Comparison of ENCODE assay signal across 17 cellular contexts in genomic region chr19:29640231-29640630, GRCh38. TPM values are rescaled to one million over a fixed set of nuclear protein-coding genes. Genes with fewer than 3 reads are reported as not detected.
"Had no signal": no experiment of that assay in that cellular context is flagged by ENCODE, and none has a peak within 500 bp of the region (broad histone marks: within the 10 kb centered on the region; RNA-seq: fewer than 3 reads in every experiment).

No MANE protein-coding gene starts in this region.

- H3K36me3 ChIP-seq: right atrium auricular region, sigmoid colon, thyroid gland, vagina had no signal

- H3K36me3 Mint-ChIP-seq: naive thymus-derived CD4-positive, alpha-beta T cell; type B pancreatic cell had no signal

- H3K9me3 ChIP-seq: right atrium auricular region, sigmoid colon, thyroid gland, vagina had no signal

- H3K27ac ChIP-seq: coronary artery, foreskin keratinocyte, hepatocyte, right atrium auricular region, sigmoid colon, skin epidermis, thyroid gland, vagina had no signal

- ATAC-seq: foreskin keratinocyte; naive thymus-derived CD4-positive, alpha-beta T cell had no signal

- H3K4me3 ChIP-seq: coronary artery, hepatocyte, right atrium auricular region, sigmoid colon, skin epidermis, thyroid gland, vagina had no signal

- DNase-seq: effector CD4-positive, alpha-beta T cell; endodermal cell; erythroblast; foreskin keratinocyte; mammary epithelial cell; naive thymus-derived CD4-positive, alpha-beta T cell; stimulated activated CD4-positive, alpha-beta T cell treated with anti-CD3 and anti-CD28 coated beads, Interleukin-12 subunit alpha, Interleukin-12 subunit beta, amount 100 ng/mL, for 4 hours; stimulated activated naive CD4-positive, alpha-beta T cell treated with Interleukin-2 at 50 U/mL for 16 hours; thyroid gland had no signal

- H3K4me2 ChIP-seq: hepatocyte had no signal

- H2AFZ ChIP-seq: hepatocyte had no signal

- H3K27ac Mint-ChIP-seq: endodermal cell; naive thymus-derived CD4-positive, alpha-beta T cell; type B pancreatic cell had no signal

- H3K9me3 Mint-ChIP-seq: endodermal cell; naive thymus-derived CD4-positive, alpha-beta T cell; type B pancreatic cell had no signal

- H3K4me1 Mint-ChIP-seq: endodermal cell had no signal

- H3K4me3 Mint-ChIP-seq: endodermal cell; naive thymus-derived CD4-positive, alpha-beta T cell; type B pancreatic cell had no signal

- H3K27me3 ChIP-seq: foreskin keratinocyte, right atrium auricular region, sigmoid colon, thyroid gland, vagina had no signal

- H3K79me2 ChIP-seq: hepatocyte had no signal

RNA-seq across cellular contexts. Expression of gene PLEKHF1, which starts 25.0 kb away (rescaled TPM):
- polyA plus RNA-seq: neural cell had no signal
